Comparison of ENCODE assay signal across 22 cellular contexts in genomic region chr20:16293590-16293989, GRCh38.
DNase-seq lines count a peak whose midpoint lies in the region; ATAC-seq and TF ChIP-seq lines count a peak whose summit lies in the region.
"Had no signal": no experiment of that assay in that cellular context is flagged by ENCODE, and none has a peak within 500 bp of the region (broad histone marks: within the 10 kb centered on the region; RNA-seq: fewer than 3 reads in every experiment).

No MANE protein-coding gene starts in this region.

- H3K36me3 Mint-ChIP-seq in T-helper 2 cell treated with Interferon-gamma antibody and Interleukin-4, amounts not matched to agents 5 μg/mL and 100 μg/mL, for 36 hours (ENCODE audit: low read depth): no peaks in the 10 kb centered on the region
- peaks cover 4% of the 10 kb centered on the region for H3K36me3 Mint-ChIP-seq in type B pancreatic cell

- no peak overlapping the region for H4K12ac ChIP-seq in trophoblast cell (ENCODE audit: low read depth, low read length)

- no peak overlapping the region for H3K23ac ChIP-seq in trophoblast cell (ENCODE audit: low read length)

- H2BK5ac ChIP-seq in trophoblast cell (ENCODE audit: low read depth, low read length, poor library complexity): no peak overlapping the region

- H3K36me3 ChIP-seq in trophoblast cell (ENCODE audit: control insufficient read depth in 1 of 2, insufficient read depth in 2 of 2, low read length in 2 of 2): no peaks in the 10 kb centered on the region
- H3K36me3 ChIP-seq: adrenal gland, neural progenitor cell had no signal

- TF ChIP-seq CTCF in type B pancreatic cell (conservative IDR thresholded peaks at IDR 0.05): no peak

- H3K27me3 ChIP-seq in trophoblast cell (ENCODE audit: insufficient read depth, low read length): no peaks in the 10 kb centered on the region
- H3K27me3 ChIP-seq: adrenal gland, neural progenitor cell had no signal

- H3K9me3 Mint-ChIP-seq in T-helper 2 cell treated with Interferon-gamma antibody and Interleukin-4, amounts not matched to agents 5 μg/mL and 100 μg/mL, for 36 hours: no peaks in the 10 kb centered on the region
- H3K9me3 Mint-ChIP-seq in type B pancreatic cell: peaks cover 4% of the 10 kb centered on the region
- H3K9me3 Mint-ChIP-seq: activated CD4-positive, alpha-beta T cell treated with anti-CD3 and anti-CD28 coated beads, Interleukin-2, amount 10 ng/mL, durations not matched to agents 7 days and 5 days; endodermal cell had no signal

- H2BK12ac ChIP-seq in trophoblast cell (ENCODE audit: low read length): no peak overlapping the region

- no peak overlapping the region for H3K4me3 Mint-ChIP-seq in T-helper 2 cell treated with Interferon-gamma antibody and Interleukin-4, amounts not matched to agents 5 μg/mL and 100 μg/mL, for 36 hours
- no peak overlapping the region for H3K4me3 Mint-ChIP-seq in type B pancreatic cell
- H3K4me3 Mint-ChIP-seq: activated CD4-positive, alpha-beta T cell treated with anti-CD3 and anti-CD28 coated beads, Interleukin-2, amount 10 ng/mL, durations not matched to agents 7 days and 5 days; CD4-positive, CD25-positive, alpha-beta regulatory T cell; endodermal cell; neural progenitor cell had no signal

- no peak overlapping the region for H3K27ac ChIP-seq in trophoblast cell (ENCODE audit: low read depth, low read length)
- H3K27ac ChIP-seq: adrenal gland, coronary artery, neural progenitor cell, skin epidermis had no signal

- no peaks in the 10 kb centered on the region for H3K9me3 ChIP-seq in trophoblast cell (ENCODE audit: insufficient read depth, low read depth, low read length)
- H3K9me3 ChIP-seq: adrenal gland had no signal

- no peaks in the 10 kb centered on the region for H3K79me1 ChIP-seq in trophoblast cell (ENCODE audit: low read length)

- no peak overlapping the region for H4K91ac ChIP-seq in trophoblast cell (ENCODE audit: low read depth, low read length)

- no CpG with 5 or more reads among the region's 5 CpGs for WGBS in trophoblast cell (ENCODE audit: extremely low coverage, insufficient coverage, insufficient read length)

- H3K18ac ChIP-seq in trophoblast cell (ENCODE audit: low read length): no peak overlapping the region

- H3K9ac ChIP-seq in trophoblast cell (ENCODE audit: low read length): no peak overlapping the region
- H3K9ac ChIP-seq: neural progenitor cell had no signal

- no peaks in the 10 kb centered on the region for H3K4me1 Mint-ChIP-seq in T-helper 2 cell treated with Interferon-gamma antibody and Interleukin-4, amounts not matched to agents 5 μg/mL and 100 μg/mL, for 36 hours (ENCODE audit: low read depth)
- H3K4me1 Mint-ChIP-seq in type B pancreatic cell (ENCODE audit: unreplicated experiment): no peaks in the 10 kb centered on the region
- H3K4me1 Mint-ChIP-seq: activated CD4-positive, alpha-beta T cell treated with anti-CD3 and anti-CD28 coated beads, Interleukin-2, amount 10 ng/mL, durations not matched to agents 7 days and 5 days; CD4-positive, CD25-positive, alpha-beta regulatory T cell had no signal

- H3K79me2 ChIP-seq in trophoblast cell (ENCODE audit: control insufficient read depth, insufficient read depth, low read length, poor library complexity): no peaks in the 10 kb centered on the region

- no peak overlapping the region for H2AFZ ChIP-seq in trophoblast cell (ENCODE audit: insufficient read depth, low read length, poor library complexity)
- H2AFZ ChIP-seq: neural progenitor cell had no signal

- H3K27ac Mint-ChIP-seq in T-helper 2 cell treated with Interferon-gamma antibody and Interleukin-4, amounts not matched to agents 5 μg/mL and 100 μg/mL, for 36 hours: no peak overlapping the region
- no peak overlapping the region for H3K27ac Mint-ChIP-seq in type B pancreatic cell
- H3K27ac Mint-ChIP-seq: activated CD4-positive, alpha-beta T cell treated with anti-CD3 and anti-CD28 coated beads, Interleukin-2, amount 10 ng/mL, durations not matched to agents 7 days and 5 days; CD4-positive, CD25-positive, alpha-beta regulatory T cell; endodermal cell; neural progenitor cell; progenitor cell of endocrine pancreas had no signal

- no peak for ATAC-seq in GM19023 (IDR thresholded peaks at IDR 0.05; ENCODE audit: unreplicated experiment)
- ATAC-seq: HCT116 had no signal

- no peak overlapping the region for H3K4me3 ChIP-seq in trophoblast cell (ENCODE audit: low read depth, low read length)
- H3K4me3 ChIP-seq: adrenal gland, coronary artery, neural progenitor cell, skin epidermis had no signal

- DNase-seq in HPDE6-E6E7 (ENCODE audit: extremely low spot score) (peak; percentile 70), NCI-H510A treated with DMSO at 0.1 percent for 48 hours (lab: John Stamatoyannopoulos, UW) (peak; percentile 78), amniotic epithelial cell (ENCODE audit: low read depth) (peak; percentile 45), trophoblast cell (peak; percentile 4 to 55), type B pancreatic cell (ENCODE audit: extremely low spot score, unreplicated experiment) (no peak)
- DNase-seq in T-helper 2 cell treated with Interferon-gamma antibody and Interleukin-4, amounts not matched to agents 5 μg/mL and 100 μg/mL, for 36 hours (ENCODE audit: low spot score): no peak
- DNase-seq: activated CD4-positive, alpha-beta T cell treated with anti-CD3 and anti-CD28 coated beads, Interleukin-2, amount 10 ng/mL, durations not matched to agents 7 days and 5 days; activated naive CD4-positive, alpha-beta T cell; activated T-cell treated with anti-CD3 and anti-CD28 coated beads, Interleukin-2, amount 50 U/mL, for 48 hours; adrenal gland; CD4-positive, CD25-positive, alpha-beta regulatory T cell; endodermal cell; glutamatergic neuron; kidney glomerular epithelial cell; NCI-H2081 treated with DMSO at 0.1 percent for 48 hours; NCI-H524 treated with DMSO at 0.1 percent for 48 hours had no signal

- H3K14ac ChIP-seq in trophoblast cell (ENCODE audit: low read length): no peak overlapping the region

- H4K8ac ChIP-seq in trophoblast cell (ENCODE audit: low read depth, low read length): no peak overlapping the region

- no peak overlapping the region for H2BK120ac ChIP-seq in trophoblast cell (ENCODE audit: insufficient read depth, low read length, poor library complexity)

- H3K4ac ChIP-seq in trophoblast cell (ENCODE audit: low read depth, low read length): no peak overlapping the region

- no peaks in the 10 kb centered on the region for H3K4me1 ChIP-seq in trophoblast cell (ENCODE audit: control insufficient read depth in 1 of 2, insufficient read depth in 2 of 2, low read length in 2 of 2)
- H3K4me1 ChIP-seq: adrenal gland had no signal

- H3K27me3 Mint-ChIP-seq in T-helper 2 cell treated with Interferon-gamma antibody and Interleukin-4, amounts not matched to agents 5 μg/mL and 100 μg/mL, for 36 hours (ENCODE audit: low read depth): no peaks in the 10 kb centered on the region
- no peaks in the 10 kb centered on the region for H3K27me3 Mint-ChIP-seq in type B pancreatic cell
- H3K27me3 Mint-ChIP-seq: activated CD4-positive, alpha-beta T cell treated with anti-CD3 and anti-CD28 coated beads, Interleukin-2, amount 10 ng/mL, durations not matched to agents 7 days and 5 days; CD4-positive, CD25-positive, alpha-beta regulatory T cell; progenitor cell of endocrine pancreas had no signal

- no peak overlapping the region for H3K4me2 ChIP-seq in trophoblast cell (ENCODE audit: low read length)
- H3K4me2 ChIP-seq: neural progenitor cell had no signal

- no peak overlapping the region for H2AK5ac ChIP-seq in trophoblast cell (ENCODE audit: low read length)

Comparison
In these comparisons a context has a peak if more than half of its experiments do, and no peak if none do; other contexts are left out.
1. DNase-seq: peak in HPDE6-E6E7 (single experiment), NCI-H510A treated with DMSO at 0.1 percent for 48 hours (single experiment), amniotic epithelial cell (single experiment) and trophoblast cell (2 of 2); none in T-helper 2 cell treated with Interferon-gamma antibody and Interleukin-4, amounts not matched to agents 5 μg/mL and 100 μg/mL, for 36 hours (single experiment) and type B pancreatic cell (single experiment).